ENCODE assay signal across 10 cellular contexts in the genomic region with DNA sequence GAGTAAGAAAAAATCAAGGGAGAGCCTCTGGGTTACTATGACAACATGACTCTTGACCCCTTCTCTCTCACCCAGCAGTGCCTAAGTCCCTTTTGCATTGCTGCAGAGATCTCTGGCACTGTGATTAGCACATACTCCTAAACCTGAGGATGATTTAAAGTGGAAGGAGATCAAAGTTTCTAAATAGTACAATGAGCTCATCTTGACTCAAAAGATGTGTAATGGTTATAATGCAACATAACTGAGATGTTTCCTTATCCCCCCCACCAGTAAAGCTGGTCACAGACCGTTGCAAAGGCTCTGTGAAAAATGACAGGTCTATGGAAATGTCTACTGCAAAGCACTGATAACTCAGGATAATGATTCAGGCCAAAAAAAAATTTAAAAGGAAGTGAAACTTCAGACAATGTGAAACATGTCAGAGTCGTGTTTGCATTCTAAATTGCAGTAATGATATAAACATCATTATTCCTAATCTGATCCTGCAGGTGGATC.
DNase-seq lines count a peak whose midpoint lies in the region; ATAC-seq and TF ChIP-seq lines count a peak whose summit lies in the region.
"Had no signal": no experiment of that assay in that cellular context is flagged by ENCODE, and none has a peak within 500 bp of the region (broad histone marks: within the 10 kb centered on the region; RNA-seq: fewer than 3 reads in every experiment).

No MANE protein-coding gene starts in this region.

- DNase-seq in NCI-H748 (lab: John Stamatoyannopoulos, UW; ENCODE audit: unreplicated experiment) = peak; percentile 17
- DNase-seq in NCI-H748 treated with DMSO at 0.1 percent for 48 hours (lab: John Stamatoyannopoulos, UW) = no peak
- DNase-seq in RKO (ENCODE audit: low spot score) = peak; percentile 47
- no peak for DNase-seq in stimulated activated naive B cell treated with anti-CD40 and anti-IgM and Interleukin-4, amounts not matched to agents 10 μg/mL and 1 μg/mL and 100 μg/mL, for 72 hours
- DNase-seq in activated gamma-delta T cell treated with Interleukin-2 at 50 U/mL for 16 hours = no peak
- no peak for DNase-seq in mammary epithelial cell
- no peak for DNase-seq in activated CD4-positive, alpha-beta T cell treated with anti-CD3 and anti-CD28 coated beads, Interleukin-2, amount 10 ng/mL, durations not matched to agents 7 days and 5 days
- DNase-seq: caudate nucleus had no signal

- no peak overlapping the region for H3K4me2 ChIP-seq in mammary epithelial cell (ENCODE audit: insufficient read depth, low read depth, low read length)

- dilution Hi-C loops in mammary epithelial cell (cut with HindIII; ENCODE audit: low sequenced_read_pairs) = no loop called here

- peaks cover 6 to 13% of the 10 kb centered on the region in 2 donors for H3K4me1 Mint-ChIP-seq in stimulated activated naive B cell treated with anti-CD40 and anti-IgM and Interleukin-4, amounts not matched to agents 10 μg/mL and 1 μg/mL and 100 μg/mL, for 72 hours
- H3K4me1 Mint-ChIP-seq in activated CD4-positive, alpha-beta T cell treated with anti-CD3 and anti-CD28 coated beads, Interleukin-2, amount 10 ng/mL, durations not matched to agents 7 days and 5 days = no peaks in the 10 kb centered on the region

- POLR2A ChIA-PET in activated CD4-positive, alpha-beta T cell treated with anti-CD3 and anti-CD28 coated beads, Interleukin-2, amount 10 ng/mL, durations not matched to agents 7 days and 5 days (lab: Charles Lee) = no interaction called here

- intact Hi-C loops in mammary epithelial cell (cut with micrococcal nuclease) = no loop called here

- no peak overlapping the region for H3K4me3 Mint-ChIP-seq in stimulated activated naive B cell treated with anti-CD40 and anti-IgM and Interleukin-4, amounts not matched to agents 10 μg/mL and 1 μg/mL and 100 μg/mL, for 72 hours
- H3K4me3 Mint-ChIP-seq in activated CD4-positive, alpha-beta T cell treated with anti-CD3 and anti-CD28 coated beads, Interleukin-2, amount 10 ng/mL, durations not matched to agents 7 days and 5 days = no peak overlapping the region

- ATAC-seq in HG03280 (IDR thresholded peaks at IDR 0.05; ENCODE audit: unreplicated experiment) = peak; percentile 63
- peak; percentile 90 to 95 for ATAC-seq in stimulated activated naive B cell treated with anti-CD40 and anti-IgM and Interleukin-4, amounts not matched to agents 10 μg/mL and 1 μg/mL and 100 μg/mL, for 72 hours (replicated peaks)

- H3K27me3 ChIP-seq in mammary epithelial cell (ENCODE audit: insufficient read depth, low read length) = no peaks in the 10 kb centered on the region

- no peaks in the 10 kb centered on the region for H3K36me3 ChIP-seq in mammary epithelial cell (ENCODE audit: insufficient read depth, low read length)

- no peak overlapping the region for H3K9ac ChIP-seq in mammary epithelial cell (ENCODE audit: insufficient read depth, low read length)

- no peaks in the 10 kb centered on the region for H3K9me3 Mint-ChIP-seq in stimulated activated naive B cell treated with anti-CD40 and anti-IgM and Interleukin-4, amounts not matched to agents 10 μg/mL and 1 μg/mL and 100 μg/mL, for 72 hours
- no peaks in the 10 kb centered on the region for H3K9me3 Mint-ChIP-seq in activated CD4-positive, alpha-beta T cell treated with anti-CD3 and anti-CD28 coated beads, Interleukin-2, amount 10 ng/mL, durations not matched to agents 7 days and 5 days

- in situ Hi-C loops in mammary epithelial cell (cut with MboI; ENCODE audit: low sequenced_read_pairs in 2 of 2) = no loop called here

- no peak overlapping the region for H3K27ac ChIP-seq in mammary epithelial cell (ENCODE audit: insufficient read depth, low read depth, low read length)
- H3K27ac ChIP-seq: 22Rv1 had no signal

- H2AFZ ChIP-seq in mammary epithelial cell (ENCODE audit: low read depth, low read length) = no peak overlapping the region

- WGBS in mammary epithelial cell (ENCODE audit: low coverage, missing lambda C conversion rate) = 3% methylated on average over 2 of the region's 2 CpGs

- no peaks in the 10 kb centered on the region for H3K4me1 ChIP-seq in mammary epithelial cell (ENCODE audit: insufficient read depth, low read length)

- H3K4me3 ChIP-seq in mammary epithelial cell (replicated peaks in 1 of 3; ENCODE audit: insufficient read depth in 1 of 3, low read depth in 2 of 3, low read length in 3 of 3) = no peak overlapping the region

- no peaks in the 10 kb centered on the region for H4K20me1 ChIP-seq in mammary epithelial cell (ENCODE audit: insufficient read depth, low read length)

- BruUV-seq in mammary epithelial cell (replicated peaks; lab: Mats Ljungman, UMichigan) = no TSS peak

- H3K36me3 Mint-ChIP-seq in stimulated activated naive B cell treated with anti-CD40 and anti-IgM and Interleukin-4, amounts not matched to agents 10 μg/mL and 1 μg/mL and 100 μg/mL, for 72 hours = no peaks in the 10 kb centered on the region
- no peaks in the 10 kb centered on the region for H3K36me3 Mint-ChIP-seq in activated CD4-positive, alpha-beta T cell treated with anti-CD3 and anti-CD28 coated beads, Interleukin-2, amount 10 ng/mL, durations not matched to agents 7 days and 5 days (ENCODE audit: low read depth)

- no peak for TF ChIP-seq CTCF in mammary epithelial cell (conservative IDR thresholded peaks at IDR 0.05 in 1 of 2, IDR thresholded peaks at IDR 0.05 in 1 of 2; ENCODE audit: extremely low read depth in 1 of 2, insufficient read depth in 1 of 2, low read depth in 1 of 2, low read length in 2 of 2)

- CTCF ChIA-PET in mammary epithelial cell (lab: Charles Lee; ENCODE audit: low non-redundant PET) = no interaction called here
- CTCF ChIA-PET in activated CD4-positive, alpha-beta T cell treated with anti-CD3 and anti-CD28 coated beads, Interleukin-2, amount 10 ng/mL, durations not matched to agents 7 days and 5 days (lab: Charles Lee) = no interaction called here

- no peaks in the 10 kb centered on the region for H3K79me2 ChIP-seq in mammary epithelial cell (ENCODE audit: insufficient read depth, low read length)

- no peak overlapping the region for H3K27ac Mint-ChIP-seq in stimulated activated naive B cell treated with anti-CD40 and anti-IgM and Interleukin-4, amounts not matched to agents 10 μg/mL and 1 μg/mL and 100 μg/mL, for 72 hours
- no peak overlapping the region for H3K27ac Mint-ChIP-seq in activated CD4-positive, alpha-beta T cell treated with anti-CD3 and anti-CD28 coated beads, Interleukin-2, amount 10 ng/mL, durations not matched to agents 7 days and 5 days

- H3K9me3 ChIP-seq in mammary epithelial cell (replicated peaks; ENCODE audit: insufficient read depth, low read length) = peaks cover 2% of the 10 kb centered on the region

- no peaks in the 10 kb centered on the region for H3K27me3 Mint-ChIP-seq in stimulated activated naive B cell treated with anti-CD40 and anti-IgM and Interleukin-4, amounts not matched to agents 10 μg/mL and 1 μg/mL and 100 μg/mL, for 72 hours
- H3K27me3 Mint-ChIP-seq in activated CD4-positive, alpha-beta T cell treated with anti-CD3 and anti-CD28 coated beads, Interleukin-2, amount 10 ng/mL, durations not matched to agents 7 days and 5 days = no peaks in the 10 kb centered on the region

Comparison
In these comparisons a context has a peak if more than half of its experiments do, and no peak if none do; other contexts are left out.
1. DNase-seq: peak in NCI-H748 (single experiment) and RKO (single experiment); none in NCI-H748 treated with DMSO at 0.1 percent for 48 hours (single experiment), stimulated activated naive B cell treated with anti-CD40 and anti-IgM and Interleukin-4, amounts not matched to agents 10 μg/mL and 1 μg/mL and 100 μg/mL, for 72 hours (single experiment), activated gamma-delta T cell treated with Interleukin-2 at 50 U/mL for 16 hours (single experiment), mammary epithelial cell (single experiment) and activated CD4-positive, alpha-beta T cell treated with anti-CD3 and anti-CD28 coated beads, Interleukin-2, amount 10 ng/mL, durations not matched to agents 7 days and 5 days (single experiment).